ENCODE assay signal across 28 cellular contexts in genomic region chr2:378364-378763, GRCh38.
"Had no signal": no experiment of that assay in that cellular context is flagged by ENCODE, and none has a peak within 500 bp of the region (broad histone marks: within the 10 kb centered on the region; RNA-seq: fewer than 3 reads in every experiment).

No MANE protein-coding gene starts in this region.

- ATAC-seq: effector memory CD8-positive, alpha-beta T cell; esophagus mucosa; foreskin keratinocyte; gastrocnemius medialis; gastroesophageal sphincter; heart left ventricle; heart right ventricle had no signal

- H3K36me3 ChIP-seq: colonic mucosa, esophagus muscularis mucosa, esophagus squamous epithelium, gastrocnemius medialis, gastroesophageal sphincter, heart left ventricle, heart right ventricle had no signal

- FAIRE-seq: endometrium, endothelial cell of umbilical vein, frontal cortex had no signal

- H2AFZ ChIP-seq: hepatocyte had no signal

- H3K9me3 ChIP-seq: colonic mucosa, gastrocnemius medialis had no signal

- H3K79me2 ChIP-seq: hepatocyte had no signal

- H3K4me3 ChIP-seq: colonic mucosa, coronary artery, dorsolateral prefrontal cortex, esophagus muscularis mucosa, esophagus squamous epithelium, gastrocnemius medialis, gastroesophageal sphincter, heart left ventricle, heart right ventricle, hepatocyte had no signal

- H3K4me1 ChIP-seq: colonic mucosa, gastrocnemius medialis, heart left ventricle, heart right ventricle had no signal

- H3K4me2 ChIP-seq: hepatocyte had no signal

- H3K27ac ChIP-seq: colonic mucosa, coronary artery, dorsolateral prefrontal cortex, epithelial cell of prostate, esophagus muscularis mucosa, esophagus squamous epithelium, foreskin keratinocyte, gastrocnemius medialis, gastroesophageal sphincter, heart left ventricle, heart right ventricle, hepatocyte had no signal

- DNase-seq: colonic mucosa; cortex of kidney; dermis blood vessel endothelial cell; dorsolateral prefrontal cortex; effector CD4-positive, alpha-beta T cell; effector CD8-positive, alpha-beta T cell; effector memory CD4-positive, alpha-beta T cell; effector memory CD8-positive, alpha-beta T cell; endodermal cell; erythroblast; esophagus squamous epithelium; foreskin fibroblast; foreskin melanocyte; gastrocnemius medialis; glutamatergic neuron; head of caudate nucleus; heart left ventricle; heart right ventricle had no signal

- H3K27me3 ChIP-seq: colonic mucosa, dorsolateral prefrontal cortex, foreskin keratinocyte, gastrocnemius medialis, hepatocyte had no signal
